In genomic region chr6:42960243-42961019, GRCh38 we compare ENCODE assay signal across 8 cellular contexts. TPM values are rescaled to one million over a fixed set of nuclear protein-coding genes. Genes with fewer than 3 reads are reported as not detected.
DNase-seq lines count a peak whose midpoint lies in the region; ATAC-seq, FAIRE-seq and TF ChIP-seq lines count a peak whose summit lies in the region.

TSS of gene GNMT (plus strand) at chr6:42960754. CDS start at chr6:42960768, 14 bp downstream.

- WGBS in K562 (ENCODE audit: insufficient coverage, low coverage, missing lambda C conversion rate), result 84% methylated on average over 55 of the region's 62 CpGs

- CTCF ChIA-PET in K562 (lab: Yijun Ruan, JAX; ENCODE audit: low intra/inter-chr PET ratio), result no interaction called here

- POLR2A ChIA-PET in K562 (lab: Yijun Ruan, JAX), result interaction anchor here (0.6 to 0.9 kb wide), 4 partner anchors 11 to 213 kb away, joined by 3 to 5 read pairs (median 3); no protein-coding TSS in a partner anchor

- TF ChIP-seq CTCF in RWPE2 (IDR thresholded peaks at IDR 0.05; ENCODE audit: poor library complexity, severe bottlenecking), result no peak
- no peak for TF ChIP-seq CTCF in K562 (IDR thresholded peaks at IDR 0.05 in 2 of 3, conservative IDR thresholded peaks at IDR 0.05 in 1 of 3; ENCODE audit: insufficient read depth in 2 of 3, low read depth in 1 of 3, low read length in 3 of 3)

- H3K27ac ChIP-seq in RWPE2 (ENCODE audit: poor library complexity, severe bottlenecking), result no peak within 1 kb of the TSS
- H3K27ac ChIP-seq in K562 (ENCODE audit: extremely low read depth, low read depth, low read length), result no peak within 1 kb of the TSS

- H3K9ac ChIP-seq in K562 (ENCODE audit: insufficient read depth in 1 of 2, low read depth in 2 of 2, low read length in 2 of 2), result no peak within 1 kb of the TSS; a peak in 1 of 4 replicates
- H3K9ac ChIP-seq in skeletal muscle satellite cell (ENCODE audit: low read depth, low read length), result peak within 1 kb of the TSS; percentile 49

- H3K27me3 ChIP-seq in RWPE2 (ENCODE audit: insufficient read depth, poor library complexity, severe bottlenecking) (no peaks in the 10 kb centered on the region), K562 (ENCODE audit: control insufficient read depth in 2 of 2, insufficient read depth in 2 of 2, low read length in 2 of 2) (no peaks in the 10 kb centered on the region), skeletal muscle satellite cell (ENCODE audit: control insufficient read depth, insufficient read depth, low read length) (peaks cover 6% of the 10 kb centered on the region)

- H3K4me3 ChIP-seq in RWPE2 (ENCODE audit: severe bottlenecking) (peak within 1 kb of the TSS; percentile 37), K562 (no peak within 1 kb of the TSS), iPS-18c (ENCODE audit: insufficient read depth, low read depth, low read length) (peak within 1 kb of the TSS; percentile 76), skeletal muscle satellite cell (ENCODE audit: low read length) (peak within 1 kb of the TSS; percentile 64)

- peak; percentile 61 to 75 (median 64) for DNase-seq in NCI-H1417 (lab: John Stamatoyannopoulos, UW)
- no peak for DNase-seq in NCI-H1417 treated with DMSO at 0.1 percent for 48 hours (lab: John Stamatoyannopoulos, UW)
- DNase-seq in RWPE2 (ENCODE audit: low spot score), result peak; percentile 81
- DNase-seq in K562 (ENCODE audit: extremely low read depth in 1 of 4, low spot score in 3 of 4), result no peak
- DNase-seq in SKM-1 treated with dmso at 0.1 percent for 144 hours (lab: John Stamatoyannopoulos, UW; ENCODE audit: unreplicated experiment), result no peak

- H3K9me3 ChIP-seq in RWPE2 (ENCODE audit: severe bottlenecking) (no peaks in the 10 kb centered on the region), K562 (replicated peaks; ENCODE audit: control insufficient read depth, insufficient read depth, low read depth, low read length) (no peaks in the 10 kb centered on the region), iPS-18c (ENCODE audit: control insufficient read depth, insufficient read depth, low read length) (peaks cover 3% of the 10 kb centered on the region), skeletal muscle satellite cell (replicated peaks; ENCODE audit: low read length) (no peaks in the 10 kb centered on the region)

- H3K9me1 ChIP-seq in K562 (ENCODE audit: control insufficient read depth, insufficient read depth, low read length), result no peaks in the 10 kb centered on the region

- no peak for FAIRE-seq in K562 (lab: Jason Lieb, UNC)

- no TSS peak for BruUV-seq in K562 (replicated peaks; lab: Mats Ljungman, UMichigan)

- intact Hi-C loops in K562 (cut with micrococcal nuclease), result loop anchor here (5.0 kb wide), 1 partner anchor 58 kb away; no protein-coding TSS in a partner anchor

- no peak for TF ChIP-seq POLR2A in K562 (conservative IDR thresholded peaks at IDR 0.05)

- H3K36me3 ChIP-seq in RWPE2 (ENCODE audit: low read depth) (no peaks in the 10 kb centered on the region), K562 (ENCODE audit: control insufficient read depth, insufficient read depth, low read length) (peaks cover 18% of the 10 kb centered on the region; the same call in 1 of the 3 replicates), skeletal muscle satellite cell (ENCODE audit: insufficient read depth, low read length) (peaks cover 26% of the 10 kb centered on the region)

- in situ Hi-C loops in K562 (cut with MboI), result no loop called here

- H3K4me2 ChIP-seq in K562 (ENCODE audit: insufficient read depth, low read length) (no peak within 1 kb of the TSS), skeletal muscle satellite cell (ENCODE audit: low read length) (peak within 1 kb of the TSS; percentile 95)

- H3K79me2 ChIP-seq in K562 (ENCODE audit: control insufficient read depth, insufficient read depth, low read length), result no peaks in the 10 kb centered on the region

- H4K20me1 ChIP-seq in K562 (replicated peaks; ENCODE audit: control insufficient read depth, insufficient read depth, low read length), result no peaks in the 10 kb centered on the region

- no peak for TF ChIP-seq RAD21 in K562 (CRISPR knock-in tag; conservative IDR thresholded peaks at IDR 0.05 in 1 of 2, IDR thresholded peaks at IDR 0.05 in 1 of 2)

- no peak within 1 kb of the TSS for H2AFZ ChIP-seq in K562 (ENCODE audit: low read depth, low read length)

- no peak for TF ChIP-seq EP300 in K562 (IDR thresholded peaks at IDR 0.05; ENCODE audit: low read length)

- H3K4me1 ChIP-seq in RWPE2 (ENCODE audit: insufficient read depth, poor library complexity, severe bottlenecking), result no peaks in the 10 kb centered on the region
- peaks cover 0 to 14% of the 10 kb centered on the region in 2 experiments; a peak in 2 of 5 replicates for H3K4me1 ChIP-seq in K562 (replicated peaks in 1 of 2; ENCODE audit: control insufficient read depth in 2 of 2, insufficient read depth in 2 of 2, low read length in 2 of 2)
- peaks cover 16% of the 10 kb centered on the region for H3K4me1 ChIP-seq in skeletal muscle satellite cell (ENCODE audit: control insufficient read depth, insufficient read depth, low read length)

- ATAC-seq in RWPE2 (ENCODE audit: low read depth) (peak; percentile 89), K562 (no peak), HG03439 (IDR thresholded peaks at IDR 0.05; ENCODE audit: unreplicated experiment) (no peak)

TF ChIP-seq in K562, 482 proteins besides CTCF, POLR2A, EP300 and RAD21:
- TF ChIP-seq ZBTB33 (CRISPR knock-in tag; IDR thresholded peaks at IDR 0.05) (peak; percentile 62), RB1 (IDR thresholded peaks at IDR 0.05; ENCODE audit: low read depth) (no peak), U2AF2 (optimal IDR thresholded peaks at IDR 0.05; ENCODE audit: low read depth, low read length) (no peak), POLR2G (IDR thresholded peaks at IDR 0.05; ENCODE audit: low read depth, low read length) (peak; percentile 65), ELF2 (CRISPR knock-in tag; IDR thresholded peaks at IDR 0.05) (no peak), CREB1 (IDR thresholded peaks at IDR 0.05) (no peak), CREB1 (CRISPR knock-in tag; IDR thresholded peaks at IDR 0.05) (no peak)

RNA-seq across cellular contexts. Expression of gene GNMT, which starts in this region (rescaled TPM):
- total RNA-seq in K562 (2011; cell fraction: chromatin; rRNA removed; ENCODE audit: low replicate concordance), result 0.39 and 0.69 TPM in 2 replicates
- total RNA-seq in K562 (2011; cell fraction: nucleolus; rRNA removed), result not detected in 2 replicates
- 0.37 TPM in 1 of 2 replicates, not detected in the other for total RNA-seq in K562 (2011; cell fraction: nucleoplasm; rRNA removed)
- total RNA-seq in K562 (2014; rRNA removed) (not detected in 2 replicates), K562 (2014; rRNA removed; fragmentation: Illumina TruSeq; extraction: Trizol) (not detected in 2 replicates), K562 (2015; rRNA removed; fragmentation: Illumina TruSeq; extraction: Trizol) (not detected in 2 replicates), K562 (2021) (0.18 and 0.29 TPM in 2 replicates)
- polyA plus RNA-seq in K562 (2011; rRNA removed) (0.11 and 0.19 TPM in 2 replicates), K562 (2014; fragmentation: Illumina TruSeq; extraction: Trizol) (0.15 TPM in 1 of 2 replicates, not detected in the other), K562 (2014; fragmentation: Nextera tagmentation; extraction: Ambion mirVana) (not detected), K562 (2014; rRNA removed) (not detected in 2 replicates)
- polyA plus RNA-seq in K562 (2011; cell fraction: cytosol; rRNA removed), result 0.09 and 0.22 TPM in 2 replicates
- polyA plus RNA-seq in K562 (2011; cell fraction: nucleus; rRNA removed), result 0.39 and 0.53 TPM in 2 replicates
- polyA plus RNA-seq in K562 (2012), result 0.14 and 0.51 TPM in 2 replicates
- polyA minus RNA-seq in K562 (2011; rRNA and poly(A)+ RNA removed), result not detected in 2 replicates
- polyA minus RNA-seq in K562 (2011; cell fraction: cytosol; rRNA and poly(A)+ RNA removed), result not detected in 2 replicates
- not detected in 2 replicates for polyA minus RNA-seq in K562 (2011; cell fraction: nucleus; rRNA and poly(A)+ RNA removed)
- not detected in 2 replicates for total RNA-seq in skeletal muscle satellite cell (2012; rRNA removed)

Comparison
In these comparisons a context has a peak if more than half of its experiments do, and no peak if none do; other contexts are left out.
1. DNase-seq: peak in NCI-H1417 (3 of 3) and RWPE2 (single experiment); none in NCI-H1417 treated with DMSO at 0.1 percent for 48 hours (single experiment), K562 (0 of 4) and SKM-1 treated with dmso at 0.1 percent for 144 hours (single experiment).